Comparison of ENCODE assay signal across 10 cellular contexts in the genomic region with DNA sequence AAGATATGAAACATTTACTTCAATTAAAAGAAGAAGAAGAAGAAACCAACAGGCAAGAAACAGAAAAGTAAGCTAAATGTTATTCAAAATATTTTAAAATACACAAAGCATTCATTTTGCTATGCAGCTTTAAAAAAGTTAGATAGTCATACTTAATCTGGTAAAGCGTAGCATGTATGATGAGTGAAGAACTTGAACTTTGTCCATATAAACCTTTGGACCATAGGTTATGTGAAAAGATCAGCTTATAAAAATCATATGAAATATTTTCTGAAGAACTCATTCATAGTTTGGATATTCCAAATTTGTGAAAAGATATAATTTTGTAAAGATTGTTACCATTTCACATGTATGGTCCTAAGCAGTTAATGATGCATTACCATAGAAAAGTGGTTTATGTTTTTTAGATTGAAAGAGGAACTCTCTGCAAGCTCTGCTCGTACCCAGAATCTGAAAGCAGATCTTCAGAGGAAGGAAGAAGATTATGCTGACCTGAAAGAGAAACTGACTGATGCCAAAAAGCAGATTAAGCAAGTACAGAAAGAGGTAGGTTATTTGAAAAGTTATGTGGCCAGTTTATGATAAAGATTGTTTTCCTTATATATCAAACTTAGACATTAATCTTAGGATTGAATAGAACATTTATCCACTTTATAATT. TPM values are rescaled to one million over a fixed set of nuclear protein-coding genes. Genes with fewer than 3 reads are reported as not detected.
A peak's percentile ranks its signal among the peaks of the same experiment; 100 is the strongest.
DNase-seq lines count a peak whose midpoint lies in the region; ATAC-seq, FAIRE-seq and TF ChIP-seq lines count a peak whose summit lies in the region.
"Had no signal": no experiment of that assay in that cellular context is flagged by ENCODE, and none has a peak within 500 bp of the region (broad histone marks: within the 10 kb centered on the region; RNA-seq: fewer than 3 reads in every experiment).

No MANE protein-coding gene starts in this region.

- CTCF ChIA-PET in activated CD4-positive, alpha-beta memory T cell treated with anti-CD3 and anti-CD28 coated beads, Interleukin-2, amount 10 ng/mL, durations not matched to agents 7 days and 5 days (lab: Charles Lee) = interaction anchor here (0.6 to 1.5 kb wide), 4 partner anchors 9 to 134 kb away, joined by 3 to 4 read pairs (median 3); a partner anchor contains a TSS

- TF ChIP-seq CTCF in suprapubic skin (IDR thresholded peaks at IDR 0.05) = no peak

- 81% methylated on average over 2 of the region's 2 CpGs for WGBS in suprapubic skin

- peaks cover 56% of the 10 kb centered on the region for H3K36me3 Mint-ChIP-seq in activated CD4-positive, alpha-beta memory T cell treated with anti-CD3 and anti-CD28 coated beads, Interleukin-2, amount 10 ng/mL, durations not matched to agents 7 days and 5 days (ENCODE audit: low read depth)

- peak overlapping the region; percentile 38 for H3K4me3 Mint-ChIP-seq in activated CD4-positive, alpha-beta memory T cell treated with anti-CD3 and anti-CD28 coated beads, Interleukin-2, amount 10 ng/mL, durations not matched to agents 7 days and 5 days

- H3K4me1 Mint-ChIP-seq in activated CD4-positive, alpha-beta memory T cell treated with anti-CD3 and anti-CD28 coated beads, Interleukin-2, amount 10 ng/mL, durations not matched to agents 7 days and 5 days = peaks cover 40% of the 10 kb centered on the region

- no peaks in the 10 kb centered on the region for H3K36me3 ChIP-seq in suprapubic skin

- TF ChIP-seq POLR2A in GM12891 (IDR thresholded peaks at IDR 0.05; ENCODE audit: low read depth, low read length) = no peak
- no peak for TF ChIP-seq POLR2A in suprapubic skin (IDR thresholded peaks at IDR 0.05)

- DNase-seq in GM12891 (ENCODE audit: insufficient read length, low spot score) (peak; percentile 14), foreskin melanocyte (no peak), COLO668 (lab: John Stamatoyannopoulos, UW; ENCODE audit: unreplicated experiment) (no peak), suprapubic skin (ENCODE audit: low spot score in 2 of 2) (no peak)
- no peak for DNase-seq in activated CD4-positive, alpha-beta memory T cell treated with anti-CD3 and anti-CD28 coated beads, Interleukin-2, amount 10 ng/mL, durations not matched to agents 7 days and 5 days
- no peak for DNase-seq in stimulated activated CD4-positive, alpha-beta T cell treated with anti-CD3 and anti-CD28 coated beads, Interleukin-15, amount 100 ng/mL, for 24 hours
- DNase-seq: activated naive CD4-positive, alpha-beta T cell; NCI-H446 treated with DMSO at 0.1 percent for 48 hours had no signal

- no peaks in the 10 kb centered on the region for H3K9me3 ChIP-seq in suprapubic skin

- FAIRE-seq in GM12891 (lab: Jason Lieb, UNC) = peak; percentile 65

- TF ChIP-seq EP300 in suprapubic skin (IDR thresholded peaks at IDR 0.05) = no peak

- no peaks in the 10 kb centered on the region for H3K27me3 Mint-ChIP-seq in activated CD4-positive, alpha-beta memory T cell treated with anti-CD3 and anti-CD28 coated beads, Interleukin-2, amount 10 ng/mL, durations not matched to agents 7 days and 5 days

- H3K9me3 Mint-ChIP-seq in activated CD4-positive, alpha-beta memory T cell treated with anti-CD3 and anti-CD28 coated beads, Interleukin-2, amount 10 ng/mL, durations not matched to agents 7 days and 5 days = no peaks in the 10 kb centered on the region

- H3K27ac ChIP-seq in suprapubic skin = no peak overlapping the region

- no peaks in the 10 kb centered on the region for H3K4me1 ChIP-seq in suprapubic skin

- POLR2A ChIA-PET in activated CD4-positive, alpha-beta memory T cell treated with anti-CD3 and anti-CD28 coated beads, Interleukin-2, amount 10 ng/mL, durations not matched to agents 7 days and 5 days (lab: Charles Lee) = interaction anchor here (0.8 to 5.3 kb wide), 7 partner anchors 11 to 325 kb away, joined by 3 to 35 read pairs (median 4); a partner anchor contains a TSS

- H3K4me3 ChIP-seq in suprapubic skin = no peak overlapping the region

- peak; percentile 60 for ATAC-seq in GM19468 (IDR thresholded peaks at IDR 0.05; ENCODE audit: extremely low read depth, unreplicated experiment)
- ATAC-seq in HG03139 (IDR thresholded peaks at IDR 0.05; ENCODE audit: unreplicated experiment) = peak; percentile 95

- no peaks in the 10 kb centered on the region for H3K27me3 ChIP-seq in suprapubic skin

- peak overlapping the region; percentile 84 for H3K27ac Mint-ChIP-seq in activated CD4-positive, alpha-beta memory T cell treated with anti-CD3 and anti-CD28 coated beads, Interleukin-2, amount 10 ng/mL, durations not matched to agents 7 days and 5 days

TF ChIP-seq in GM12891, 5 proteins besides CTCF, POLR2A, EP300 and RAD21:
- TF ChIP-seq POU2F2 (IDR thresholded peaks at IDR 0.05; ENCODE audit: low read depth, low read length) (no peak), TAF1 (IDR thresholded peaks at IDR 0.05; ENCODE audit: low read depth, low read length) (no peak), POLR2AphosphoS5 (IDR thresholded peaks at IDR 0.05; ENCODE audit: low read depth, low read length) (no peak), SPI1 (IDR thresholded peaks at IDR 0.05; ENCODE audit: low read depth, low read length) (peak; percentile 87), PAX5 (IDR thresholded peaks at IDR 0.05; ENCODE audit: insufficient read depth, low read length, severe bottlenecking) (no peak)

RNA-seq across cellular contexts. Expression of a gene that starts 37.3 kb away (rescaled TPM):
- 7.4 TPM for polyA plus RNA-seq in GM12891 (2012; ENCODE audit: low read depth, missing spikeins)
- total RNA-seq in activated CD4-positive, alpha-beta memory T cell treated with anti-CD3 and anti-CD28 coated beads, Interleukin-2, amount 10 ng/mL, durations not matched to agents 7 days and 5 days = 10 to 100 TPM; 82.1 to 83.5 TPM
- 1 to 10 TPM; 5.1 to 7.6 (median 6.3) TPM for total RNA-seq in suprapubic skin

Comparison
In these comparisons a context has a peak if more than half of its experiments do, and no peak if none do; other contexts are left out.
1. RNA of a gene that starts 37.3 kb away (total RNA-seq): 82.1 to 83.5 TPM in activated CD4-positive, alpha-beta memory T cell treated with anti-CD3 and anti-CD28 coated beads, Interleukin-2, amount 10 ng/mL, durations not matched to agents 7 days and 5 days; 5.1 to 7.6 TPM in suprapubic skin; every median in the first group is over 4 times any median in the second.